In genomic region chr6:31817929-31818511, GRCh38 we compare ENCODE assay signal across 6 cellular contexts. TPM values are rescaled to one million over a fixed set of nuclear protein-coding genes. Genes with fewer than 3 reads are reported as not detected.
A peak's percentile ranks its signal among the peaks of the same experiment; 100 is the strongest.
DNase-seq lines count a peak whose midpoint lies in the region; ATAC-seq and TF ChIP-seq lines count a peak whose summit lies in the region.
"Not testable (repeated sequence)": the region's sequence is repeated elsewhere in the genome, so short reads cannot be mapped to it uniquely, and the experiment has no call there.

No MANE protein-coding gene starts in this region.

- peaks cover 0 to 27% (median 25%) of the 10 kb centered on the region in 11 experiments; a peak in 19 of 22 replicates for H3K27me3 ChIP-seq in BLaER1 treated with 17β-estradiol and CSF1 and Interleukin-3, amounts not matched to agents 10 nM and 100 nM
- not testable (repeated sequence) for H3K27me3 ChIP-seq in Panc1 (ENCODE audit: control insufficient read depth, insufficient read depth, low read length)

- H4K20me1 ChIP-seq in BLaER1 treated with 17β-estradiol and CSF1 and Interleukin-3, amounts not matched to agents 10 nM and 100 nM, result not testable (repeated sequence)

- not testable (repeated sequence) for BruUV-seq in Panc1 (replicated peaks; lab: Mats Ljungman, UMichigan)

- peaks cover 52% of the 10 kb centered on the region for H3K4me1 Mint-ChIP-seq in mesothelial cell of epicardium
- peaks cover 61% of the 10 kb centered on the region for H3K4me1 Mint-ChIP-seq in stimulated activated effector memory CD8-positive, alpha-beta T cell treated with anti-CD3 and anti-CD28 coated beads, Interleukin-12 subunit alpha, Interleukin-12 subunit beta, amount 100 ng/mL, for 72 hours

- H3K27ac Mint-ChIP-seq in mesothelial cell of epicardium, result not testable (repeated sequence)
- peak overlapping the region; percentile 85 for H3K27ac Mint-ChIP-seq in stimulated activated effector memory CD8-positive, alpha-beta T cell treated with anti-CD3 and anti-CD28 coated beads, Interleukin-12 subunit alpha, Interleukin-12 subunit beta, amount 100 ng/mL, for 72 hours

- peak overlapping the region; percentile 51 to 82 (median 66) for H3K27ac ChIP-seq in BLaER1 treated with 17β-estradiol and CSF1 and Interleukin-3, amounts not matched to agents 10 nM and 100 nM
- H3K27ac ChIP-seq in Panc1 (ENCODE audit: low read length), result peak overlapping the region; percentile 70
- H3K27ac ChIP-seq in angular gyrus (ENCODE audit: low read depth, low read length), result peak overlapping the region; percentile 86

- H3K4me3 Mint-ChIP-seq in mesothelial cell of epicardium, result peak overlapping the region; percentile 28
- peak overlapping the region; percentile 80 for H3K4me3 Mint-ChIP-seq in stimulated activated effector memory CD8-positive, alpha-beta T cell treated with anti-CD3 and anti-CD28 coated beads, Interleukin-12 subunit alpha, Interleukin-12 subunit beta, amount 100 ng/mL, for 72 hours

- intact Hi-C loops in Panc1 (cut with micrococcal nuclease; ENCODE audit: unreplicated experiment), result not testable (repeated sequence)

- H3K9ac ChIP-seq in BLaER1 treated with 17β-estradiol and CSF1 and Interleukin-3, amounts not matched to agents 10 nM and 100 nM, result peak overlapping the region; percentile 20 to 83 (median 76); a peak in 20 of 22 replicates

- not testable (repeated sequence) for H3K36me3 ChIP-seq in BLaER1 treated with 17β-estradiol and CSF1 and Interleukin-3, amounts not matched to agents 10 nM and 100 nM; Panc1 (ENCODE audit: control insufficient read depth, insufficient read depth, low read length)

- not testable (repeated sequence) for TF ChIP-seq CTCF in Panc1 (IDR thresholded peaks at IDR 0.05); fibroblast of mammary gland (conservative IDR thresholded peaks at IDR 0.05; ENCODE audit: control insufficient read depth, insufficient read depth, low read depth, low read length); mesothelial cell of epicardium (IDR thresholded peaks at IDR 0.05; ENCODE audit: unreplicated experiment)

- in situ Hi-C loops in Panc1 (cut with HindIII; ENCODE audit: low pct_unique_long_range_greater_than_20kb, low sequenced_read_pairs), result not testable (repeated sequence)

- not testable (repeated sequence) for ATAC-seq in Panc1; stimulated activated effector memory CD8-positive, alpha-beta T cell treated with anti-CD3 and anti-CD28 coated beads, Interleukin-12 subunit alpha, Interleukin-12 subunit beta, amount 100 ng/mL, for 72 hours

- CTCF ChIA-PET in Panc1 (lab: Charles Lee), result not testable (repeated sequence)

- DNase-seq in Panc1 (ENCODE audit: low read depth, low spot score); fibroblast of mammary gland (ENCODE audit: low read depth); mesothelial cell of epicardium (ENCODE audit: low spot score in 2 of 2, unreplicated experiment in 2 of 2); stimulated activated effector memory CD8-positive, alpha-beta T cell treated with anti-CD3 and anti-CD28 coated beads, Interleukin-12 subunit alpha, Interleukin-12 subunit beta, amount 100 ng/mL, for 72 hours (ENCODE audit: low spot score in 2 of 2): not testable (repeated sequence)

- H3K27me3 Mint-ChIP-seq in mesothelial cell of epicardium (ENCODE audit: low read depth), result not testable (repeated sequence)

- peaks cover 52 to 77% (median 68%) of the 10 kb centered on the region in 10 experiments for H3K4me1 ChIP-seq in BLaER1 treated with 17β-estradiol and CSF1 and Interleukin-3, amounts not matched to agents 10 nM and 100 nM
- peaks cover 26% of the 10 kb centered on the region for H3K4me1 ChIP-seq in Panc1 (ENCODE audit: control insufficient read depth, insufficient read depth, low read length)

- peak overlapping the region; percentile 51 to 76 (median 68); a peak in 18 of 20 replicates for H3K4me3 ChIP-seq in BLaER1 treated with 17β-estradiol and CSF1 and Interleukin-3, amounts not matched to agents 10 nM and 100 nM
- peak overlapping the region; percentile 64 to 80 for H3K4me3 ChIP-seq in Panc1 (ENCODE audit: low read depth in 2 of 2, low read length in 2 of 2)
- H3K4me3 ChIP-seq in fibroblast of mammary gland (ENCODE audit: control insufficient read depth, low read depth, low read length), result peak overlapping the region; percentile 51

- H3K4me2 ChIP-seq in BLaER1 treated with 17β-estradiol and CSF1 and Interleukin-3, amounts not matched to agents 10 nM and 100 nM, result peak overlapping the region; percentile 51 to 99 (median 89)

- H3K36me3 Mint-ChIP-seq in mesothelial cell of epicardium, result peaks cover 10% of the 10 kb centered on the region
- H3K36me3 Mint-ChIP-seq in stimulated activated effector memory CD8-positive, alpha-beta T cell treated with anti-CD3 and anti-CD28 coated beads, Interleukin-12 subunit alpha, Interleukin-12 subunit beta, amount 100 ng/mL, for 72 hours, result peaks cover 46% of the 10 kb centered on the region

- not testable (repeated sequence) for H3K9me3 ChIP-seq in BLaER1 treated with 17β-estradiol and CSF1 and Interleukin-3, amounts not matched to agents 10 nM and 100 nM (replicated peaks in 1 of 11); Panc1 (ENCODE audit: control insufficient read depth, insufficient read depth, low read depth, low read length)

- POLR2A ChIA-PET in Panc1 (lab: Charles Lee), result interaction anchor here (0.6 kb wide), 1 partner anchor 30 kb away, joined by 6 read pairs; no protein-coding TSS in a partner anchor

- H3K9me3 Mint-ChIP-seq in mesothelial cell of epicardium; stimulated activated effector memory CD8-positive, alpha-beta T cell treated with anti-CD3 and anti-CD28 coated beads, Interleukin-12 subunit alpha, Interleukin-12 subunit beta, amount 100 ng/mL, for 72 hours: not testable (repeated sequence)

RNA-seq across cellular contexts. Expression of gene HSPA1A, which starts 2.7 kb away (rescaled TPM):
- 169 TPM for total RNA-seq in Panc1 (2021; ENCODE audit: unreplicated experiment)
- 344 TPM for polyA plus RNA-seq in Panc1 (2012; ENCODE audit: insufficient read length)
- total RNA-seq in mesothelial cell of epicardium, result 61.3 to 70.1 TPM (median 61.7 TPM) in 3 replicates

RNA-seq across cellular contexts. Expression of gene HSPA1L, which starts 2.9 kb away (rescaled TPM):
- total RNA-seq in Panc1 (2021; ENCODE audit: unreplicated experiment) (2.8 TPM), mesothelial cell of epicardium (1.7 to 2.2 TPM (median 2.1 TPM) in 3 replicates)
- polyA plus RNA-seq in Panc1 (2012; ENCODE audit: insufficient read length), result 3.8 TPM

RNA-seq across cellular contexts. Expression of gene HSPA1B, which starts 9.5 kb away (rescaled TPM):
- total RNA-seq in Panc1 (2021; ENCODE audit: unreplicated experiment), result 147 TPM
- polyA plus RNA-seq in Panc1 (2012; ENCODE audit: insufficient read length), result 235 TPM
- 105 to 109 TPM (median 108 TPM) in 3 replicates for total RNA-seq in mesothelial cell of epicardium

RNA-seq across cellular contexts. Expression of gene LSM2, which starts 11.3 kb away (rescaled TPM):
- total RNA-seq in Panc1 (2021; ENCODE audit: unreplicated experiment) (89.7 TPM), mesothelial cell of epicardium (55.8 to 58.2 TPM (median 57.0 TPM) in 3 replicates)
- polyA plus RNA-seq in Panc1 (2012; ENCODE audit: insufficient read length), result 91.3 TPM

RNA-seq across cellular contexts. Expression of gene VARS1, which starts 22.5 kb away (rescaled TPM):
- total RNA-seq in Panc1 (2021; ENCODE audit: unreplicated experiment) (229 TPM), mesothelial cell of epicardium (82.8 to 90.4 TPM (median 83.8 TPM) in 3 replicates)
- polyA plus RNA-seq in Panc1 (2012; ENCODE audit: insufficient read length), result 274 TPM
